ENCODE assay signal across 8 cellular contexts in genomic region chr2:230660294-230661060, GRCh38. TPM values are rescaled to one million over a fixed set of nuclear protein-coding genes. Genes with fewer than 3 reads are reported as not detected.
A peak's percentile ranks its signal among the peaks of the same experiment; 100 is the strongest.
DNase-seq lines count a peak whose midpoint lies in the region; ATAC-seq and TF ChIP-seq lines count a peak whose summit lies in the region.

No MANE protein-coding gene starts in this region.

- 55 to 67% (median 64%) methylated on average over 15 of the region's 15 CpGs for WGBS in stomach, 5 donors

- H3K4me2 ChIP-seq in KMS-11 = peak overlapping the region; percentile 30; the same call in 1 of the 2 replicates
- H3K4me2 ChIP-seq in PC-3 (ENCODE audit: low read length) = no peak overlapping the region

- peak overlapping the region; percentile 99 for H3K27ac Mint-ChIP-seq in activated CD8-positive, alpha-beta T cell treated with anti-CD3 and anti-CD28 coated beads, Interleukin-2, amount 10 ng/mL, durations not matched to agents 7 days and 5 days

- no peak for TF ChIP-seq EP300 in stomach (IDR thresholded peaks at IDR 0.05)

- H3K4me3 Mint-ChIP-seq in activated CD8-positive, alpha-beta T cell treated with anti-CD3 and anti-CD28 coated beads, Interleukin-2, amount 10 ng/mL, durations not matched to agents 7 days and 5 days = peak overlapping the region; percentile 86

- peaks cover 99% of the 10 kb centered on the region for H3K4me1 Mint-ChIP-seq in activated CD8-positive, alpha-beta T cell treated with anti-CD3 and anti-CD28 coated beads, Interleukin-2, amount 10 ng/mL, durations not matched to agents 7 days and 5 days (ENCODE audit: low read depth)

- H3K27ac ChIP-seq in KMS-11 = no peak overlapping the region
- H3K27ac ChIP-seq in stomach = peak overlapping the region in 4 of 5 donors; percentile 29 to 75 (median 62)
- H3K27ac ChIP-seq in PC-3 (ENCODE audit: low read length) = no peak overlapping the region

- H3K36me3 Mint-ChIP-seq in activated CD8-positive, alpha-beta T cell treated with anti-CD3 and anti-CD28 coated beads, Interleukin-2, amount 10 ng/mL, durations not matched to agents 7 days and 5 days (ENCODE audit: low read depth) = peaks cover 39% of the 10 kb centered on the region

- H2AFZ ChIP-seq in KMS-11 (ENCODE audit: low read depth) (no peak overlapping the region; the same call in 1 of the 2 replicates), PC-3 (ENCODE audit: low read length) (no peak overlapping the region)

- ATAC-seq in activated CD8-positive, alpha-beta T cell treated with anti-CD3 and anti-CD28 coated beads, Interleukin-2, amount 10 ng/mL, durations not matched to agents 7 days and 5 days = peak; percentile 4
- ATAC-seq in HG03565 (IDR thresholded peaks at IDR 0.05; ENCODE audit: unreplicated experiment) = no peak
- ATAC-seq in PC-3 = no peak
- ATAC-seq in HG02588 (IDR thresholded peaks at IDR 0.05; ENCODE audit: unreplicated experiment) = no peak

- H4K20me1 ChIP-seq in KMS-11 (ENCODE audit: insufficient read depth) = no peaks in the 10 kb centered on the region
- H4K20me1 ChIP-seq in PC-3 (ENCODE audit: low read length) = no peaks in the 10 kb centered on the region

- TF ChIP-seq CTCF in KMS-11 (conservative IDR thresholded peaks at IDR 0.05; ENCODE audit: low read depth, low read length) (no peak), stomach (IDR thresholded peaks at IDR 0.05) (no peak), PC-3 (conservative IDR thresholded peaks at IDR 0.05; ENCODE audit: low read depth, low read length) (no peak)

- intact Hi-C loops in stomach (cut with DNase I; ENCODE audit: low total_unique reads) = no loop called here
- intact Hi-C loops in PC-3 (cut with micrococcal nuclease) = no loop called here

- no peaks in the 10 kb centered on the region for H3K36me3 ChIP-seq in KMS-11 (ENCODE audit: insufficient read depth)
- H3K36me3 ChIP-seq in stomach = no peaks in the 10 kb centered on the region
- H3K36me3 ChIP-seq in PC-3 (ENCODE audit: low read depth, low read length) = no peaks in the 10 kb centered on the region

- H3K9ac ChIP-seq in KMS-11 (no peak overlapping the region), PC-3 (ENCODE audit: low read length) (no peak overlapping the region)

- H3K27me3 ChIP-seq in KMS-11 (ENCODE audit: insufficient read depth, low read depth) (no peaks in the 10 kb centered on the region), stomach (no peaks in the 10 kb centered on the region), PC-3 (ENCODE audit: low read length) (no peaks in the 10 kb centered on the region)

- DNase-seq in activated CD8-positive, alpha-beta T cell treated with anti-CD3 and anti-CD28 coated beads, Interleukin-2, amount 10 ng/mL, durations not matched to agents 7 days and 5 days = peak; percentile 78
- DNase-seq in hippocampal formation (lab: John Stamatoyannopoulos, UW) (peak; percentile 14 to 50), stomach (peak; percentile 46), PC-3 (no peak), middle frontal gyrus (ENCODE audit: extremely low spot score, low spot score) (no peak)

- POLR2A ChIA-PET in activated CD8-positive, alpha-beta T cell treated with anti-CD3 and anti-CD28 coated beads, Interleukin-2, amount 10 ng/mL, durations not matched to agents 7 days and 5 days (lab: Charles Lee) = interaction anchor here (0.6 to 6.8 kb wide), 15 partner anchors 9 to 342 kb away, joined by 3 to 108 read pairs (median 4); partner anchors contain the start of gene CAB39
- POLR2A ChIA-PET in PC-3 (lab: Charles Lee; ENCODE audit: unreplicated experiment) = interaction anchor here (0.6 kb wide), 1 partner anchor 20 kb away, joined by 3 read pairs; no protein-coding TSS in a partner anchor

- H3K27me3 Mint-ChIP-seq in activated CD8-positive, alpha-beta T cell treated with anti-CD3 and anti-CD28 coated beads, Interleukin-2, amount 10 ng/mL, durations not matched to agents 7 days and 5 days (ENCODE audit: low read depth) = no peaks in the 10 kb centered on the region

- no peak for TF ChIP-seq POLR2A in stomach (IDR thresholded peaks at IDR 0.05)

- CTCF ChIA-PET in activated CD8-positive, alpha-beta T cell treated with anti-CD3 and anti-CD28 coated beads, Interleukin-2, amount 10 ng/mL, durations not matched to agents 7 days and 5 days (lab: Charles Lee) = interaction anchor here (0.6 to 4.8 kb wide), 8 partner anchors 7 to 137 kb away, joined by 3 to 32 read pairs (median 12); no protein-coding TSS in a partner anchor
- CTCF ChIA-PET in PC-3 (lab: Charles Lee) = no interaction called here

- BruUV-seq in PC-3 (replicated peaks; lab: Mats Ljungman, UMichigan) = no TSS peak

- no peaks in the 10 kb centered on the region for H3K9me3 Mint-ChIP-seq in activated CD8-positive, alpha-beta T cell treated with anti-CD3 and anti-CD28 coated beads, Interleukin-2, amount 10 ng/mL, durations not matched to agents 7 days and 5 days (ENCODE audit: insufficient read depth)

- H3K79me2 ChIP-seq in KMS-11 (ENCODE audit: insufficient read depth, low read depth) (no peaks in the 10 kb centered on the region), PC-3 (ENCODE audit: low read length) (no peaks in the 10 kb centered on the region)

- H3K4me3 ChIP-seq in KMS-11 (IDR thresholded peaks at IDR 0.05; ENCODE audit: insufficient read depth, low read depth, low read length) (no peak overlapping the region), stomach (no peak overlapping the region), PC-3 (ENCODE audit: low read length) (no peak overlapping the region)

- H3K4me1 ChIP-seq in KMS-11 (ENCODE audit: low read depth, poor library complexity, severe bottlenecking) (peaks cover 53% of the 10 kb centered on the region), stomach (peaks cover 0 to 63% (median 5%) of the 10 kb centered on the region in 4 donors), PC-3 (ENCODE audit: insufficient read depth, low read length) (no peaks in the 10 kb centered on the region)

- H3K9me3 ChIP-seq in stomach (no peaks in the 10 kb centered on the region), PC-3 (ENCODE audit: low read length) (no peaks in the 10 kb centered on the region)

- H3F3A ChIP-seq in PC-3 (ENCODE audit: low read length, unreplicated experiment) = no peaks in the 10 kb centered on the region

- H3K9me2 ChIP-seq in PC-3 (replicated peaks; ENCODE audit: low read length) = no peaks in the 10 kb centered on the region

RNA-seq across cellular contexts. Expression of gene CAB39, which starts 52.2 kb away (rescaled TPM):
- total RNA-seq in activated CD8-positive, alpha-beta T cell treated with anti-CD3 and anti-CD28 coated beads, Interleukin-2, amount 10 ng/mL, durations not matched to agents 7 days and 5 days = 100 to 1,000 TPM; 175 to 178 TPM
- total RNA-seq in stomach = 100 to 1,000 TPM in 1 of 5 donors, 10 to 100 TPM in 4; 83.9 to 126 (median 86.9) TPM
- polyA plus RNA-seq in stomach = 10 to 100 TPM; 21.8 to 56.4 (median 36.9) TPM
- 52.5 and 59.6 TPM in 2 replicates for total RNA-seq in PC-3 (2014; rRNA removed)

Comparison
In these comparisons a context has a peak if more than half of its experiments do, and no peak if none do; other contexts are left out.
1. H3K27ac ChIP-seq: peak in stomach (4 of 5); none in KMS-11 (single experiment) and PC-3 (single experiment).
2. DNase-seq: peak in activated CD8-positive, alpha-beta T cell treated with anti-CD3 and anti-CD28 coated beads, Interleukin-2, amount 10 ng/mL, durations not matched to agents 7 days and 5 days (single experiment), hippocampal formation (2 of 2) and stomach (single experiment); none in PC-3 (single experiment) and middle frontal gyrus (single experiment).